In genomic region chr10:74231375-74231774, GRCh38 we compare ENCODE assay signal across 16 cellular contexts.
A peak's percentile ranks its signal among the peaks of the same experiment; 100 is the strongest.
DNase-seq lines count a peak whose midpoint lies in the region; ATAC-seq, FAIRE-seq and TF ChIP-seq lines count a peak whose summit lies in the region.
"Had no signal": no experiment of that assay in that cellular context is flagged by ENCODE, and none has a peak within 500 bp of the region (broad histone marks: within the 10 kb centered on the region; RNA-seq: fewer than 3 reads in every experiment).

No MANE protein-coding gene starts in this region.

- no peak overlapping the region for H3K9ac ChIP-seq in HepG2 (ENCODE audit: insufficient read depth, low read depth, low read length)
- H3K9ac ChIP-seq in MM.1S (ENCODE audit: low read length): no peak overlapping the region

- no peaks in the 10 kb centered on the region for H3K27me3 ChIP-seq in HepG2 (ENCODE audit: control insufficient read depth in 1 of 2, insufficient read depth in 2 of 2, low read length in 2 of 2)
- no peaks in the 10 kb centered on the region for H3K27me3 ChIP-seq in MM.1S (replicated peaks; ENCODE audit: insufficient read depth, low read length)
- H3K27me3 ChIP-seq: tibial nerve had no signal

- no peak overlapping the region for H3K27ac ChIP-seq in HepG2 (ENCODE audit: extremely low read length, insufficient read depth, low read length)
- H3K27ac ChIP-seq in MM.1S (ENCODE audit: low read length): no peak overlapping the region
- H3K27ac ChIP-seq: tibial nerve had no signal

- CTCF ChIA-PET in HepG2 (lab: Yijun Ruan, JAX; ENCODE audit: low intra/inter-chr PET ratio, low total read pairs): no interaction called here

- ATAC-seq in HepG2: peak; percentile 56
- no peak for ATAC-seq in Right ventricle myocardium superior (ENCODE audit: poor library complexity)
- ATAC-seq: right cardiac atrium had no signal

- DNase-seq in Caki2 (ENCODE audit: low read depth) (peak; percentile 67), NCI-H226 (peak; percentile 57), choroid plexus epithelial cell (ENCODE audit: low read depth) (peak; percentile 83), HepG2 (ENCODE audit: low spot score) (peak; percentile 20), MM.1S (no peak), NCI-H748 treated with DMSO at 0.1 percent for 48 hours (lab: John Stamatoyannopoulos, UW) (no peak), Right ventricle myocardium superior (no peak)
- DNase-seq in activated CD4-positive, alpha-beta T cell treated with anti-CD3 and anti-CD28 coated beads, Interleukin-2, amount 50 U/mL, for 1 hour: no peak
- DNase-seq: activated CD4-positive, alpha-beta memory T cell treated with anti-CD3 and anti-CD28 coated beads for 36 hours; aorta; H7; NCI-H1092; right cardiac atrium; stimulated activated CD4-positive, alpha-beta T cell treated with anti-CD3 and anti-CD28 coated beads, Interleukin-4, amount 100 ng/mL, for 1 hour had no signal

- no peak for FAIRE-seq in HepG2 (lab: Jason Lieb, UNC)
- FAIRE-seq: TTC549 had no signal

- H3K4me2 ChIP-seq in HepG2 (ENCODE audit: low read depth, low read length): no peak overlapping the region
- H3K4me2 ChIP-seq in MM.1S (ENCODE audit: low read depth, low read length): no peak overlapping the region

- no peak for TF ChIP-seq EP300 in HepG2 (IDR thresholded peaks at IDR 0.05; ENCODE audit: low read depth in 2 of 2, low read length in 2 of 2)
- no peak for TF ChIP-seq EP300 in HepG2 (CRISPR knock-in tag; IDR thresholded peaks at IDR 0.05; ENCODE audit: borderline replicate concordance)

- POLR2A ChIA-PET in HepG2 (lab: Yijun Ruan, JAX): no interaction called here

- no peaks in the 10 kb centered on the region for H3K9me2 ChIP-seq in MM.1S (replicated peaks; ENCODE audit: insufficient read depth, low read length)

- in situ Hi-C loops in Caki2 (cut with HindIII; ENCODE audit: low pct_unique_long_range_greater_than_20kb, low sequenced_read_pairs): no loop called here
- in situ Hi-C loops in HepG2 (cut with HindIII; ENCODE audit: extremely low pct_ligation_motif_present, low pct_unique_long_range_greater_than_20kb): no loop called here

- no peaks in the 10 kb centered on the region for H4K20me1 ChIP-seq in HepG2 (ENCODE audit: insufficient read depth, low read length)
- no peaks in the 10 kb centered on the region for H4K20me1 ChIP-seq in MM.1S (ENCODE audit: insufficient read depth, low read length)

- H3K4me3 ChIP-seq in choroid plexus epithelial cell (ENCODE audit: low read depth, low read length) (no peak overlapping the region), HepG2 (replicated peaks in 1 of 3; ENCODE audit: insufficient read depth in 1 of 3, low read depth in 2 of 3, low read length in 3 of 3) (no peak overlapping the region), MM.1S (ENCODE audit: low read length) (no peak overlapping the region)
- H3K4me3 ChIP-seq: tibial nerve had no signal

- TF ChIP-seq CTCF in choroid plexus epithelial cell (conservative IDR thresholded peaks at IDR 0.05; ENCODE audit: low read depth, low read length): no peak
- no peak for TF ChIP-seq CTCF in HepG2 (CRISPR knock-in tag; IDR thresholded peaks at IDR 0.05)
- TF ChIP-seq CTCF in MM.1S (IDR thresholded peaks at IDR 0.05; ENCODE audit: low read length): no peak

- 93% methylated on average over 2 of the region's 2 CpGs for WGBS in HepG2 (ENCODE audit: low lambda C conversion rate)

- peaks cover 9% of the 10 kb centered on the region; the same call in 1 of the 2 replicates for H3K4me1 ChIP-seq in HepG2 (ENCODE audit: insufficient read depth, low read length)
- peaks cover 7% of the 10 kb centered on the region for H3K4me1 ChIP-seq in MM.1S (ENCODE audit: low read length)

- no TSS peak for BruUV-seq in HepG2 (replicated peaks; lab: Mats Ljungman, UMichigan)

- H3K36me3 ChIP-seq in HepG2 (replicated peaks in 1 of 2; ENCODE audit: control insufficient read depth in 1 of 2, insufficient read depth in 2 of 2, low read length in 2 of 2): 0 out of 5 replicates have a peak, but pooled peaks cover 0 to under 1% of the 10 kb centered on the region in 2 experiments
- no peaks in the 10 kb centered on the region for H3K36me3 ChIP-seq in MM.1S (replicated peaks; ENCODE audit: insufficient read depth, low read length)
- H3K36me3 ChIP-seq: tibial nerve had no signal

- peaks cover 4% of the 10 kb centered on the region for H3K79me2 ChIP-seq in HepG2 (ENCODE audit: insufficient read depth, low read length)
- H3K79me2 ChIP-seq in MM.1S (ENCODE audit: low read length): no peaks in the 10 kb centered on the region

- H2AFZ ChIP-seq in HepG2 (ENCODE audit: low read length) (no peak overlapping the region), MM.1S (ENCODE audit: low read length) (no peak overlapping the region)

- no peaks in the 10 kb centered on the region for H3F3A ChIP-seq in MM.1S (ENCODE audit: insufficient read depth, low read length)

- intact Hi-C loops in HepG2 (cut with micrococcal nuclease; ENCODE audit: unreplicated experiment) (no loop called here), Right ventricle myocardium superior (cut with DNase I) (no loop called here)

- H3K9me3 ChIP-seq in HepG2 (ENCODE audit: low read length) (no peaks in the 10 kb centered on the region), MM.1S (replicated peaks; ENCODE audit: insufficient read depth, low read length) (no peaks in the 10 kb centered on the region)
- H3K9me3 ChIP-seq: tibial nerve had no signal

- no peak for TF ChIP-seq RAD21 in HepG2 (CRISPR knock-in tag; IDR thresholded peaks at IDR 0.05)

- no peak for TF ChIP-seq POLR2A in HepG2 (IDR thresholded peaks at IDR 0.05; ENCODE audit: insufficient read depth in 1 of 2, low read depth in 2 of 2, low read length in 2 of 2)

TF ChIP-seq in HepG2, 621 proteins besides CTCF, POLR2A, EP300 and RAD21 (continues in another document):
- TF ChIP-seq SMAD9 (CRISPR knock-in tag; IDR thresholded peaks at IDR 0.05) (no peak), ZNF441 (CRISPR knock-in tag; IDR thresholded peaks at IDR 0.05; ENCODE audit: borderline replicate concordance) (no peak), ZNF512 (CRISPR knock-in tag; IDR thresholded peaks at IDR 0.05) (no peak), SOX6 (IDR thresholded peaks at IDR 0.05) (no peak), SOX6 (CRISPR knock-in tag; IDR thresholded peaks at IDR 0.05) (no peak), CHCHD3 (CRISPR knock-in tag; IDR thresholded peaks at IDR 0.05) (no peak), BCL6 (CRISPR knock-in tag; IDR thresholded peaks at IDR 0.05) (no peak), ARID5B (CRISPR knock-in tag; IDR thresholded peaks at IDR 0.05) (peak; percentile 46), NR2F6 (IDR thresholded peaks at IDR 0.05) (peak; percentile 46), NR2F6 (CRISPR knock-in tag; IDR thresholded peaks at IDR 0.05) (peak; percentile 76), SPEN (CRISPR knock-in tag; IDR thresholded peaks at IDR 0.05; ENCODE audit: low read depth) (no peak), MTF1 (CRISPR knock-in tag; IDR thresholded peaks at IDR 0.05) (no peak), HNRNPL (IDR thresholded peaks at IDR 0.05; ENCODE audit: low read depth, low read length) (no peak), DMAP1 (CRISPR knock-in tag; IDR thresholded peaks at IDR 0.05) (no peak), SIX1 (CRISPR knock-in tag; IDR thresholded peaks at IDR 0.05; ENCODE audit: borderline replicate concordance) (no peak), HOXA3 (CRISPR knock-in tag; IDR thresholded peaks at IDR 0.05) (no peak), FOXA1 (IDR thresholded peaks at IDR 0.05) (no peak), FOXA1 (CRISPR knock-in tag; IDR thresholded peaks at IDR 0.05) (no peak)

Comparison
In these comparisons a context has a peak if more than half of its experiments do, and no peak if none do; other contexts are left out.
1. DNase-seq: peak in Caki2 (single experiment), NCI-H226 (single experiment), choroid plexus epithelial cell (single experiment) and HepG2 (single experiment); none in MM.1S (single experiment), NCI-H748 treated with DMSO at 0.1 percent for 48 hours (single experiment), activated CD4-positive, alpha-beta T cell treated with anti-CD3 and anti-CD28 coated beads, Interleukin-2, amount 50 U/mL, for 1 hour (single experiment) and Right ventricle myocardium superior (single experiment).